In genomic region chr4:83012631-83013419, GRCh38 we compare ENCODE assay signal across 8 cellular contexts. TPM values are rescaled to one million over a fixed set of nuclear protein-coding genes. Genes with fewer than 3 reads are reported as not detected.
A peak's percentile ranks its signal among the peaks of the same experiment; 100 is the strongest.
DNase-seq lines count a peak whose midpoint lies in the region; ATAC-seq and TF ChIP-seq lines count a peak whose summit lies in the region.

No MANE protein-coding gene starts in this region.

- H3K9me3 Mint-ChIP-seq in activated T-cell treated with anti-CD3 and anti-CD28 coated beads, Interleukin-2, amount 50 U/mL, for 4 hours = no peaks in the 10 kb centered on the region

- no peaks in the 10 kb centered on the region for H3K9me2 ChIP-seq in PC-3 (replicated peaks; ENCODE audit: low read length)

- TF ChIP-seq CTCF in PC-3 (conservative IDR thresholded peaks at IDR 0.05; ENCODE audit: low read depth, low read length) (0 out of 2 replicates have a peak, but pooled peaks have one; percentile 16), esophagus muscularis mucosa (IDR thresholded peaks at IDR 0.05) (peak; percentile 30 to 76 (median 41))

- H3K27ac ChIP-seq in PC-3 (ENCODE audit: low read length) (peak overlapping the region; percentile 66), esophagus muscularis mucosa (replicated peaks in 1 of 4) (peak overlapping the region; percentile 91 to 95 (median 94)), muscle layer of duodenum (ENCODE audit: low read length) (peak overlapping the region; percentile 91)

- no peaks in the 10 kb centered on the region for H4K20me1 ChIP-seq in PC-3 (ENCODE audit: low read length)

- peak overlapping the region; percentile 85 for H3K9ac ChIP-seq in PC-3 (ENCODE audit: low read length)

- H3K27me3 Mint-ChIP-seq in activated T-cell treated with anti-CD3 and anti-CD28 coated beads, Interleukin-2, amount 50 U/mL, for 4 hours (ENCODE audit: low read depth) = no peaks in the 10 kb centered on the region

- BruUV-seq in PC-3 (replicated peaks; lab: Mats Ljungman, UMichigan) = no TSS peak

- H2AFZ ChIP-seq in PC-3 (ENCODE audit: low read length) = peak overlapping the region; percentile 78

- intact Hi-C loops in PC-3 (cut with micrococcal nuclease) (loop anchor here (1.0 to 2.0 kb wide), 3 partner anchors 21 to 269 kb away; partner anchors contain the start of gene THAP9), esophagus muscularis mucosa (cut with DNase I) (loop anchor here (1.0 to 10.0 kb wide), 6 partner anchors 22 to 641 kb away; partner anchors contain the start of genes COPS4, COQ2, HNRNPD and SCD5)

- H3K4me2 ChIP-seq in PC-3 (ENCODE audit: low read length) = peak overlapping the region; percentile 92

- H3K4me3 Mint-ChIP-seq in activated T-cell treated with anti-CD3 and anti-CD28 coated beads, Interleukin-2, amount 50 U/mL, for 4 hours = peak overlapping the region; percentile 89

- TF ChIP-seq EP300 in esophagus muscularis mucosa (IDR thresholded peaks at IDR 0.05) = peak; percentile 55

- H3K4me1 ChIP-seq in PC-3 (ENCODE audit: insufficient read depth, low read length) (peaks cover 19% of the 10 kb centered on the region), esophagus muscularis mucosa (peaks cover 22 to 49% (median 42%) of the 10 kb centered on the region in 4 donors), muscle layer of duodenum (ENCODE audit: control insufficient read depth in 1 of 2, insufficient read depth in 2 of 2, low read length in 2 of 2) (peaks cover 15 to 25% of the 10 kb centered on the region in 2 donors)

- CTCF ChIA-PET in PC-3 (lab: Charles Lee) = interaction anchor here (0.6 to 0.7 kb wide), 2 partner anchors 248 to 267 kb away, joined by 4 to 6 read pairs; no protein-coding TSS in a partner anchor

- TF ChIP-seq POLR2A in esophagus muscularis mucosa (IDR thresholded peaks at IDR 0.05; ENCODE audit: low read depth) = peak; percentile 24

- H3K27me3 ChIP-seq in PC-3 (ENCODE audit: low read length) (no peaks in the 10 kb centered on the region), esophagus muscularis mucosa (no peaks in the 10 kb centered on the region), muscle layer of duodenum (ENCODE audit: low read depth, low read length) (no peaks in the 10 kb centered on the region)

- peaks cover 2% of the 10 kb centered on the region for H3K36me3 Mint-ChIP-seq in activated T-cell treated with anti-CD3 and anti-CD28 coated beads, Interleukin-2, amount 50 U/mL, for 4 hours (ENCODE audit: insufficient read depth)

- ATAC-seq in GM21619 (IDR thresholded peaks at IDR 0.05; ENCODE audit: unreplicated experiment) (peak; percentile 82), PC-3 (peak; percentile 76)
- ATAC-seq in activated T-cell treated with anti-CD3 and anti-CD28 coated beads, Interleukin-2, amount 50 U/mL, for 4 hours = peak; percentile 86 to 89

- H3K36me3 ChIP-seq in PC-3 (ENCODE audit: low read depth, low read length) = no peaks in the 10 kb centered on the region
- no peaks in the 10 kb centered on the region for H3K36me3 ChIP-seq in esophagus muscularis mucosa
- peaks cover 0 to 4% of the 10 kb centered on the region in 2 donors for H3K36me3 ChIP-seq in muscle layer of duodenum (ENCODE audit: control insufficient read depth in 1 of 2, insufficient read depth in 2 of 2, low read length in 2 of 2)

- peak overlapping the region; percentile 88 for H3K4me3 ChIP-seq in Jurkat, Clone E6-1 (ENCODE audit: low read length)
- H3K4me3 ChIP-seq in PC-3 (ENCODE audit: low read length) (peak overlapping the region; percentile 99), esophagus muscularis mucosa (peak overlapping the region; percentile 71 to 92 (median 84)), muscle layer of duodenum (ENCODE audit: low read depth in 1 of 2, low read length in 2 of 2) (peak overlapping the region; percentile 90 to 97)

- POLR2A ChIA-PET in PC-3 (lab: Charles Lee; ENCODE audit: unreplicated experiment) = interaction anchor here (0.7 to 1.1 kb wide), 3 partner anchors 22 to 294 kb away, joined by 4 to 15 read pairs (median 6); partner anchors contain the start of gene COPS4

- no peaks in the 10 kb centered on the region for H3K9me3 ChIP-seq in PC-3 (ENCODE audit: low read length)
- no peaks in the 10 kb centered on the region for H3K9me3 ChIP-seq in esophagus muscularis mucosa
- no peaks in the 10 kb centered on the region for H3K9me3 ChIP-seq in muscle layer of duodenum (ENCODE audit: control insufficient read depth in 1 of 2, low read length in 2 of 2)

- peaks cover 47% of the 10 kb centered on the region for H3K79me2 ChIP-seq in PC-3 (ENCODE audit: low read length)

- peaks cover 41% of the 10 kb centered on the region for H3K4me1 Mint-ChIP-seq in activated T-cell treated with anti-CD3 and anti-CD28 coated beads, Interleukin-2, amount 50 U/mL, for 4 hours (ENCODE audit: low read depth)

- DNase-seq in DMS53 treated with DMSO at 0.1 percent for 48 hours (lab: John Stamatoyannopoulos, UW; ENCODE audit: unreplicated experiment) = peak; percentile 89
- DNase-seq in Jurkat, Clone E6-1 (ENCODE audit: low read depth, low spot score) = peak; percentile 97
- DNase-seq in PC-3 = peak; percentile 97
- peak; percentile 96 for DNase-seq in activated T-cell treated with anti-CD3 and anti-CD28 coated beads, Interleukin-2, amount 50 U/mL, for 4 hours
- peak; percentile 98 for DNase-seq in esophagus muscularis mucosa (ENCODE audit: extremely low spot score)
- peak; percentile 90 to 95 for DNase-seq in stimulated activated CD8-positive, alpha-beta memory T cell treated with anti-CD3 and anti-CD28 coated beads, Interleukin-7, amount 100 ng/mL, for 4 hours (ENCODE audit: low read depth in 2 of 2)

- H3F3A ChIP-seq in PC-3 (ENCODE audit: low read length, unreplicated experiment) = no peaks in the 10 kb centered on the region

- WGBS in esophagus muscularis mucosa = 0% methylated on average over 30 of the region's 80 CpGs

RNA-seq across cellular contexts. Expression of gene LIN54, which starts 2.2 kb away (rescaled TPM):
- polyA plus RNA-seq in Jurkat, Clone E6-1 (2012; ENCODE audit: insufficient read depth, insufficient read length) = 16.3 TPM
- total RNA-seq in PC-3 (2014; rRNA removed) (12.7 and 15.9 TPM in 2 replicates), esophagus muscularis mucosa (10 to 100 TPM in 1 of 4 donors, 1 to 10 TPM in 3; 8.6 to 10.6 (median 9.0) TPM)
- 10 to 100 TPM; 14.7 to 15.3 (median 14.8) TPM for total RNA-seq in activated T-cell treated with anti-CD3 and anti-CD28 coated beads, Interleukin-2, amount 50 U/mL, for 4 hours

RNA-seq across cellular contexts. Expression of gene COPS4, which starts 22.2 kb away (rescaled TPM):
- 87.6 TPM for polyA plus RNA-seq in Jurkat, Clone E6-1 (2012; ENCODE audit: insufficient read depth, insufficient read length)
- total RNA-seq in PC-3 (2014; rRNA removed) (49.5 and 58.3 TPM in 2 replicates), esophagus muscularis mucosa (10 to 100 TPM; 54.8 to 63.7 (median 57.7) TPM)
- total RNA-seq in activated T-cell treated with anti-CD3 and anti-CD28 coated beads, Interleukin-2, amount 50 U/mL, for 4 hours = 10 to 100 TPM; 40.7 to 43.1 (median 41.2) TPM

Comparison
In these comparisons a context has a peak if more than half of its experiments do, and no peak if none do; other contexts are left out.
1. Peak in every context shown above with its lines: DNase-seq, ATAC-seq, H3K4me3 ChIP-seq and H3K27ac ChIP-seq.